29 cellular contexts compared by ENCODE assay signal in genomic region chr7:22548313-22548712, GRCh38. TPM values are rescaled to one million over a fixed set of nuclear protein-coding genes. Genes with fewer than 3 reads are reported as not detected.
"Had no signal": no experiment of that assay in that cellular context is flagged by ENCODE, and none has a peak within 500 bp of the region (broad histone marks: within the 10 kb centered on the region; RNA-seq: fewer than 3 reads in every experiment).

No MANE protein-coding gene starts in this region.

- H3K27me3 ChIP-seq: ascending aorta had no signal

- H3K4me3 Mint-ChIP-seq: activated CD4-positive, alpha-beta T cell treated with anti-CD3 and anti-CD28 coated beads, Interleukin-2, amount 10 ng/mL, durations not matched to agents 24 days and 14 days; activated CD8-positive, alpha-beta T cell treated with anti-CD3 and anti-CD28 coated beads for 36 hours; activated naive CD4-positive, alpha-beta T cell treated with anti-CD3 and anti-CD28 coated beads, Interleukin-2, amount 50 U/mL, for 24 hours; activated naive CD8-positive, alpha-beta T cell treated with anti-CD3 and anti-CD28 coated beads, Interleukin-2, amount 10 ng/mL, durations not matched to agents 7 days and 5 days; activated T-helper 17 cell treated with anti-CD3 and anti-CD28 coated beads, Interleukin-2, amount 50 U/mL, for 72 hours; T-helper 1 cell treated with Interleukin-12 subunit alpha and Interleukin-12 subunit beta and Interleukin-4 antibody, amounts not matched to agents 30 μg/mL and 1 μg/mL, for 36 hours; T-helper 2 cell treated with Interferon-gamma antibody and Interleukin-4, amounts not matched to agents 5 μg/mL and 100 μg/mL, for 36 hours had no signal

- H3K9me3 Mint-ChIP-seq: activated CD4-positive, alpha-beta T cell treated with anti-CD3 and anti-CD28 coated beads, Interleukin-2, amount 10 ng/mL, durations not matched to agents 24 days and 14 days; activated CD8-positive, alpha-beta T cell treated with anti-CD3 and anti-CD28 coated beads for 36 hours; activated naive CD4-positive, alpha-beta T cell treated with anti-CD3 and anti-CD28 coated beads, Interleukin-2, amount 50 U/mL, for 24 hours; activated naive CD8-positive, alpha-beta T cell treated with anti-CD3 and anti-CD28 coated beads, Interleukin-2, amount 10 ng/mL, durations not matched to agents 7 days and 5 days; activated T-cell treated with anti-CD3 and anti-CD28 coated beads, Interleukin-2, amount 50 U/mL, for 72 hours; activated T-helper 17 cell treated with anti-CD3 and anti-CD28 coated beads, Interleukin-2, amount 50 U/mL, for 72 hours; central memory CD8-positive, alpha-beta T cell; T-helper 1 cell treated with Interleukin-12 subunit alpha and Interleukin-12 subunit beta and Interleukin-4 antibody, amounts not matched to agents 30 μg/mL and 1 μg/mL, for 36 hours; T-helper 2 cell treated with Interferon-gamma antibody and Interleukin-4, amounts not matched to agents 5 μg/mL and 100 μg/mL, for 36 hours had no signal

- H3K36me3 Mint-ChIP-seq: activated naive CD4-positive, alpha-beta T cell treated with anti-CD3 and anti-CD28 coated beads, Interleukin-2, amount 50 U/mL, for 24 hours; activated naive CD8-positive, alpha-beta T cell treated with anti-CD3 and anti-CD28 coated beads, Interleukin-2, amount 10 ng/mL, durations not matched to agents 7 days and 5 days had no signal

- H3K4me3 ChIP-seq: ascending aorta, cardiac muscle cell, SJSA1 had no signal

- ATAC-seq: activated CD8-positive, alpha-beta T cell treated with anti-CD3 and anti-CD28 coated beads for 36 hours; activated T-cell treated with anti-CD3 and anti-CD28 coated beads, Interleukin-2, amount 50 U/mL, for 72 hours; activated T-helper 17 cell treated with anti-CD3 and anti-CD28 coated beads, Interleukin-2, amount 50 U/mL, for 72 hours; Panc1 had no signal

- H3K9me3 ChIP-seq: ascending aorta, SJSA1, SK-N-SH had no signal

- H3K27ac ChIP-seq: ascending aorta, cardiac muscle cell, SJSA1 had no signal

- FAIRE-seq: TTC549 had no signal

- H3K36me3 ChIP-seq: ascending aorta, cardiac muscle cell, SJSA1 had no signal

- H3K27ac Mint-ChIP-seq: activated CD4-positive, alpha-beta T cell treated with anti-CD3 and anti-CD28 coated beads, Interleukin-2, amount 10 ng/mL, durations not matched to agents 24 days and 14 days; activated CD8-positive, alpha-beta T cell treated with anti-CD3 and anti-CD28 coated beads for 36 hours; activated naive CD4-positive, alpha-beta T cell treated with anti-CD3 and anti-CD28 coated beads, Interleukin-2, amount 50 U/mL, for 24 hours; activated naive CD8-positive, alpha-beta T cell treated with anti-CD3 and anti-CD28 coated beads, Interleukin-2, amount 10 ng/mL, durations not matched to agents 7 days and 5 days; activated T-cell treated with anti-CD3 and anti-CD28 coated beads, Interleukin-2, amount 50 U/mL, for 72 hours; activated T-helper 17 cell treated with anti-CD3 and anti-CD28 coated beads, Interleukin-2, amount 50 U/mL, for 72 hours; T-helper 1 cell treated with Interleukin-12 subunit alpha and Interleukin-12 subunit beta and Interleukin-4 antibody, amounts not matched to agents 30 μg/mL and 1 μg/mL, for 36 hours; T-helper 2 cell treated with Interferon-gamma antibody and Interleukin-4, amounts not matched to agents 5 μg/mL and 100 μg/mL, for 36 hours had no signal

- DNase-seq: activated CD4-positive, alpha-beta T cell treated with anti-CD3 and anti-CD28 coated beads, Interleukin-2, amount 10 ng/mL, durations not matched to agents 24 days and 14 days; activated CD4-positive, alpha-beta T cell treated with anti-CD3 and anti-CD28 coated beads, Interleukin-2, amount 50 U/mL, for 4 hours; activated CD8-positive, alpha-beta T cell treated with anti-CD3 and anti-CD28 coated beads for 36 hours; activated effector memory CD4-positive, alpha-beta T cell treated with anti-CD3 and anti-CD28 coated beads, Interleukin-2, amount 50 U/mL, for 16 hours; activated naive CD4-positive, alpha-beta T cell treated with Interleukin-2 at 50 U/mL for 16 hours; activated naive CD8-positive, alpha-beta T cell treated with anti-CD3 and anti-CD28 coated beads, Interleukin-2, amount 10 ng/mL, durations not matched to agents 7 days and 5 days; activated T-cell treated with anti-CD3 and anti-CD28 coated beads, Interleukin-2, amount 50 U/mL, for 1 hour; activated T-cell treated with anti-CD3 and anti-CD28 coated beads, Interleukin-2, amount 50 U/mL, for 72 hours; amygdala; Karpas-422; NCI-H1105; NCI-H1436 treated with DMSO at 0.1 percent for 48 hours; NCI-H187 treated with DMSO at 0.1 percent for 48 hours; NCI-H2171 treated with DMSO at 0.1 percent for 48 hours; NCI-H446 treated with DMSO at 0.1 percent for 48 hours; NCI-H774; SHP77; SK-N-SH had no signal

RNA-seq across cellular contexts. Expression of gene STEAP1B, which starts 48.3 kb away (rescaled TPM):
- total RNA-seq: activated CD8-positive, alpha-beta T cell treated with anti-CD3 and anti-CD28 coated beads for 36 hours; ascending aorta; cardiac muscle cell; MCF 10A had no signal
